ENCODE assay signal across 8 cellular contexts in the genomic region with DNA sequence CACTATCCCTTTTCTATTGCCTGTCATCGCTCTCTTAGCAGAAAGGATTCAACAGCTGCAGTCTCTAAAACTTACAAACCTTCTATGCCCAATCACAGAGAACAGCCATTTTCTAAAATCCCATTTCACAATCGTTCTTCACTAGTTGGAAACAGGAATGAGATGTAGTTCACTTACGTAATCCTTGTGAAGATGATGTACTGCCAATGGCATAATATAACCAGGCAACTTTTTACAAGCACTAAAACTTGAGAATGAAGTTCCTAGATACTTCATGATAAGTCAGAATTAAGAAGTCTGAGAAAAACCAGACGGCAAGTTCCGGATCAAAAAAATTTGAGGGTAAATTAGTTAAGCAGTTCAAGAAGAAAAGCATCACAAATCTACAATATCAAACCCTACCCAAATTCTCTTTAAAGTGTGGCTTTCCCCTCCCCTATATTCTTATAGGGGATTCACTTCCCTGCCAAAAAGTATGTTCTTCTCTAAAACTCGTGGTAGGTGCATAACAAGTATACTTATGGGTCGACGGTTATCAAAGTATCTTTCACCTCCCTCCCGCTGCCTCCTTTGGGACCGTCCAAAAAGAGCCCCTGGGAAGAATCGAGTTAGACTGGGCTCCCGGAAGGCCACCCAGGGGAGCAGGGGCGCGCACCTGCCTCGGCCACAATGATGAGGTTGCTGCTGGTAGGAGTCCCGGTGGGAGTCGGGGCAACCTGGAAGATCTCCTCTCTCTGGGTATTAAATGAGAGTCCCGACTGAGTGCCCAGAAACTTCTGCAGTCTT. TPM values are rescaled to one million over a fixed set of nuclear protein-coding genes. Genes with fewer than 3 reads are reported as not detected.
A peak's percentile ranks its signal among the peaks of the same experiment; 100 is the strongest.
DNase-seq lines count a peak whose midpoint lies in the region; ATAC-seq, FAIRE-seq and TF ChIP-seq lines count a peak whose summit lies in the region.

No MANE protein-coding gene starts in this region.

- no peak overlapping the region for H3K23ac ChIP-seq in H9 (ENCODE audit: insufficient read length, low read depth, low read length)

- H4K8ac ChIP-seq in H9 (replicated peaks; ENCODE audit: insufficient read length, low read depth, low read length): no peak overlapping the region

- H2BK5ac ChIP-seq in H9 (ENCODE audit: insufficient read length, low read length): no peak overlapping the region

- H3K56ac ChIP-seq in H9 (ENCODE audit: insufficient read length, low read depth, low read length): no peak overlapping the region

- H2BK15ac ChIP-seq in H9 (ENCODE audit: low read depth, low read length): 0 out of 2 replicates have a peak overlapping the region, but pooled peaks have one; percentile 38

- TF ChIP-seq CTCF in H9 (conservative IDR thresholded peaks at IDR 0.05) (no peak), K562 (IDR thresholded peaks at IDR 0.05 in 2 of 3, conservative IDR thresholded peaks at IDR 0.05 in 1 of 3; ENCODE audit: insufficient read depth in 2 of 3, low read depth in 1 of 3, low read length in 3 of 3) (no peak), suprapubic skin (IDR thresholded peaks at IDR 0.05) (no peak)

- H3K4me1 Mint-ChIP-seq in H9: peaks cover 32 to 34% of the 10 kb centered on the region in 2 experiments

- no peak overlapping the region for H2AK5ac ChIP-seq in H9 (ENCODE audit: insufficient read length, low read length)

- H4K91ac ChIP-seq in H9 (ENCODE audit: insufficient read length, low read depth, low read length): no peak overlapping the region

- intact Hi-C loops in K562 (cut with micrococcal nuclease): no loop called here

- H3K4me1 ChIP-seq in H9 (ENCODE audit: insufficient read depth, low read length) (no peaks in the 10 kb centered on the region), K562 (replicated peaks in 1 of 2; ENCODE audit: control insufficient read depth in 2 of 2, insufficient read depth in 2 of 2, low read length in 2 of 2) (peaks cover 0 to 4% of the 10 kb centered on the region in 2 experiments; a peak in 2 of 5 replicates), suprapubic skin (peaks cover 26% of the 10 kb centered on the region)

- H3K27me3 Mint-ChIP-seq in H9 (ENCODE audit: low read depth): no peaks in the 10 kb centered on the region

- TSS peak; percentile 53 for BruUV-seq in K562 (replicated peaks; lab: Mats Ljungman, UMichigan)

- TF ChIP-seq POLR2A in K562 (conservative IDR thresholded peaks at IDR 0.05): no peak
- TF ChIP-seq POLR2A in suprapubic skin (IDR thresholded peaks at IDR 0.05): no peak

- no peak overlapping the region for H4K5ac ChIP-seq in H9 (ENCODE audit: insufficient read length, low read depth, low read length)

- H3K27ac ChIP-seq in H9 (ENCODE audit: insufficient read length, low read depth, low read length) (no peak overlapping the region), K562 (ENCODE audit: extremely low read depth, low read depth, low read length) (peak overlapping the region; percentile 73), suprapubic skin (peak overlapping the region; percentile 81)

- DNase-seq in DMS153 treated with DMSO at 0.1 percent for 48 hours (lab: John Stamatoyannopoulos, UW; ENCODE audit: unreplicated experiment) (peak; percentile 7), DMS153 (lab: John Stamatoyannopoulos, UW) (no peak), H9 (no peak), MG63 (no peak), K562 (ENCODE audit: extremely low read depth in 1 of 4, low spot score in 3 of 4) (peak in 3 of 4 experiments; percentile 11 to 34 (median 33)), left kidney (ENCODE audit: low read depth, low spot score) (peak; percentile 14), suprapubic skin (ENCODE audit: low spot score in 2 of 2) (no peak), GM19238 (ENCODE audit: insufficient read length, low spot score) (no peak)

- H2AFZ ChIP-seq in H9 (ENCODE audit: low read length): no peak overlapping the region
- H2AFZ ChIP-seq in K562 (ENCODE audit: low read depth, low read length): peak overlapping the region; percentile 86

- no CpG with 5 or more reads among the region's 18 CpGs for WGBS in H9 (ENCODE audit: extremely low coverage, insufficient read length, low lambda C conversion rate)
- 2% methylated on average over 18 of the region's 18 CpGs for WGBS in K562 (ENCODE audit: insufficient coverage, low coverage, missing lambda C conversion rate)
- WGBS in suprapubic skin: 15% methylated on average over 18 of the region's 18 CpGs

- FAIRE-seq in K562 (lab: Jason Lieb, UNC): no peak

- no peak overlapping the region for H3K4ac ChIP-seq in H9 (ENCODE audit: low read depth, low read length)

- ATAC-seq in K562: peak; percentile 55

- H3K9ac ChIP-seq in H9 (ENCODE audit: extremely low read depth, insufficient read length, low read length) (peak overlapping the region; percentile 88), K562 (ENCODE audit: insufficient read depth in 1 of 2, low read depth in 2 of 2, low read length in 2 of 2) (peak overlapping the region; percentile 70 to 90)

- peaks cover 3% of the 10 kb centered on the region for H3K23me2 ChIP-seq in H9 (ENCODE audit: insufficient read length, low read depth, low read length, poor library complexity, severe bottlenecking)

- H4K20me1 ChIP-seq in H9 (ENCODE audit: control insufficient read depth, insufficient read depth, insufficient read length) (no peaks in the 10 kb centered on the region), K562 (replicated peaks; ENCODE audit: control insufficient read depth, insufficient read depth, low read length) (no peaks in the 10 kb centered on the region)

- H3K79me1 ChIP-seq in H9 (ENCODE audit: insufficient read depth, low read depth, low read length, poor library complexity, severe bottlenecking): peaks cover 3% of the 10 kb centered on the region

- in situ Hi-C loops in K562 (cut with MboI): no loop called here

- TF ChIP-seq RAD21 in K562 (CRISPR knock-in tag; conservative IDR thresholded peaks at IDR 0.05 in 1 of 2, IDR thresholded peaks at IDR 0.05 in 1 of 2): no peak

- H2BK20ac ChIP-seq in H9 (ENCODE audit: low read depth, low read length, poor library complexity, severe bottlenecking): no peak overlapping the region

- peak overlapping the region; percentile 44 to 87 (median 73); a peak in 5 of 7 replicates for H3K27ac Mint-ChIP-seq in H9

- H3K27me3 ChIP-seq in H9 (ENCODE audit: insufficient read depth, low read length): no peaks in the 10 kb centered on the region
- H3K27me3 ChIP-seq in MG63: no peaks in the 10 kb centered on the region
- no peaks in the 10 kb centered on the region for H3K27me3 ChIP-seq in K562 (ENCODE audit: control insufficient read depth in 2 of 2, insufficient read depth in 2 of 2, low read length in 2 of 2)
- H3K27me3 ChIP-seq in suprapubic skin: peaks cover 8% of the 10 kb centered on the region

- H3K9me3 ChIP-seq in H9 (ENCODE audit: control insufficient read depth, low read depth, low read length) (no peaks in the 10 kb centered on the region), MG63 (no peaks in the 10 kb centered on the region), K562 (replicated peaks; ENCODE audit: control insufficient read depth, insufficient read depth, low read depth, low read length) (no peaks in the 10 kb centered on the region), suprapubic skin (no peaks in the 10 kb centered on the region)

- POLR2A ChIA-PET in K562 (lab: Yijun Ruan, JAX): interaction anchor here (1.7 kb wide), 1 partner anchor 11 kb away, joined by 5 read pairs; no protein-coding TSS in a partner anchor

- H3K9me1 ChIP-seq in K562 (ENCODE audit: control insufficient read depth, insufficient read depth, low read length): no peaks in the 10 kb centered on the region

- no peak overlapping the region for H2BK120ac ChIP-seq in H9 (ENCODE audit: low read depth, low read length, poor library complexity, severe bottlenecking)

- no peak for TF ChIP-seq EP300 in K562 (IDR thresholded peaks at IDR 0.05; ENCODE audit: low read length)
- TF ChIP-seq EP300 in suprapubic skin (IDR thresholded peaks at IDR 0.05): no peak

- peak overlapping the region; percentile 91 to 97 for H3K4me3 Mint-ChIP-seq in H9

- H3K79me2 ChIP-seq in H9 (ENCODE audit: insufficient read depth, low read length): peaks cover 11% of the 10 kb centered on the region; the same call in 1 of the 2 replicates
- H3K79me2 ChIP-seq in K562 (ENCODE audit: control insufficient read depth, insufficient read depth, low read length): peaks cover 51% of the 10 kb centered on the region

- H3K4me3 ChIP-seq in MG63 (peak overlapping the region; percentile 95), K562 (peak overlapping the region; percentile 76), suprapubic skin (peak overlapping the region; percentile 96)

- H3K9me3 Mint-ChIP-seq in H9: no peaks in the 10 kb centered on the region

- CTCF ChIA-PET in K562 (lab: Yijun Ruan, JAX; ENCODE audit: low intra/inter-chr PET ratio): no interaction called here

- peak overlapping the region; percentile 64 for H3K4me2 ChIP-seq in H9 (ENCODE audit: insufficient read depth, insufficient read length, low read length)
- peak overlapping the region; percentile 83 for H3K4me2 ChIP-seq in K562 (ENCODE audit: insufficient read depth, low read length)

- peak overlapping the region; percentile 94 for H3K14ac ChIP-seq in H9 (ENCODE audit: insufficient read depth, low read length)

- no peak overlapping the region for H3T11ph ChIP-seq in H9 (ENCODE audit: low read length)

- H3K18ac ChIP-seq in H9 (ENCODE audit: insufficient read length, low read depth, low read length): peak overlapping the region; percentile 81

- H3K36me3 Mint-ChIP-seq in H9 (ENCODE audit: insufficient read depth in 1 of 3, low read depth in 3 of 3): peaks cover 2 to 5% (median 4%) of the 10 kb centered on the region in 3 experiments; a peak in 4 of 7 replicates

- no peak overlapping the region for H2BK12ac ChIP-seq in H9 (ENCODE audit: insufficient read length, low read depth, low read length)

- peaks cover 10% of the 10 kb centered on the region for H3K36me3 ChIP-seq in MG63
- peaks cover 5% of the 10 kb centered on the region; the same call in 1 of the 3 replicates for H3K36me3 ChIP-seq in K562 (ENCODE audit: control insufficient read depth, insufficient read depth, low read length)
- no peaks in the 10 kb centered on the region for H3K36me3 ChIP-seq in suprapubic skin

RNA-seq across cellular contexts. Expression of a gene that starts 0.7 kb away (rescaled TPM):
- total RNA-seq in H9 (2021) (17.5 and 18.9 TPM in 2 replicates), K562 (2014; rRNA removed) (10.2 and 12.2 TPM in 2 replicates), K562 (2014; rRNA removed; fragmentation: Illumina TruSeq; extraction: Trizol) (16.4 and 18.2 TPM in 2 replicates), K562 (2015; rRNA removed; fragmentation: Illumina TruSeq; extraction: Trizol) (12.1 and 14.8 TPM in 2 replicates), K562 (2021) (9.2 and 9.9 TPM in 2 replicates), suprapubic skin (10 to 100 TPM in 2 of 4 donors, 1 to 10 TPM in 2; 5.2 to 28.3 (median 9.8) TPM)
- 11.8 and 14.9 TPM in 2 replicates for total RNA-seq in MG63 (2014; rRNA removed; shearing (Covaris generic); ENCODE audit: low replicate concordance)
- total RNA-seq in K562 (2011; cell fraction: chromatin; rRNA removed; ENCODE audit: low replicate concordance): 7.5 and 31.1 TPM in 2 replicates
- total RNA-seq in K562 (2011; cell fraction: nucleolus; rRNA removed): 4.7 and 6.4 TPM in 2 replicates
- total RNA-seq in K562 (2011; cell fraction: nucleoplasm; rRNA removed): 12.5 and 14.7 TPM in 2 replicates
- polyA plus RNA-seq in K562 (2011; rRNA removed) (7.4 and 9.7 TPM in 2 replicates), K562 (2014; fragmentation: Illumina TruSeq; extraction: Trizol) (9.7 and 10.5 TPM in 2 replicates), K562 (2014; fragmentation: Nextera tagmentation; extraction: Ambion mirVana) (1 to 10 TPM; 5.0 to 6.6 TPM), K562 (2014; rRNA removed) (9.3 and 11.6 TPM in 2 replicates)
- 2.0 and 3.9 TPM in 2 replicates for polyA plus RNA-seq in K562 (2011; cell fraction: cytosol; rRNA removed)
- polyA plus RNA-seq in K562 (2011; cell fraction: nucleus; rRNA removed): 7.3 and 8.1 TPM in 2 replicates
- 6.9 and 7.9 TPM in 2 replicates for polyA plus RNA-seq in K562 (2012)
- 13.9 and 16.8 TPM in 2 replicates for polyA minus RNA-seq in K562 (2011; rRNA and poly(A)+ RNA removed)
- polyA minus RNA-seq in K562 (2011; cell fraction: cytosol; rRNA and poly(A)+ RNA removed): 5.2 TPM in 2 replicates
- polyA minus RNA-seq in K562 (2011; cell fraction: nucleus; rRNA and poly(A)+ RNA removed): 11.3 and 19.5 TPM in 2 replicates

RNA-seq across cellular contexts. Expression of a gene that starts 55.8 kb away (rescaled TPM):
- 2.4 and 3.2 TPM in 2 replicates for total RNA-seq in H9 (2021)
- total RNA-seq in MG63 (2014; rRNA removed; shearing (Covaris generic); ENCODE audit: low replicate concordance): 0.63 and 1.4 TPM in 2 replicates
- total RNA-seq in K562 (2011; cell fraction: chromatin; rRNA removed; ENCODE audit: low replicate concordance): 7.4 and 15.5 TPM in 2 replicates
- total RNA-seq in K562 (2011; cell fraction: nucleolus; rRNA removed): 3.2 and 9.5 TPM in 2 replicates
- total RNA-seq in K562 (2011; cell fraction: nucleoplasm; rRNA removed): 13.0 and 18.8 TPM in 2 replicates
- 4.2 and 7.8 TPM in 2 replicates for total RNA-seq in K562 (2014; rRNA removed)
- 6.4 and 11.8 TPM in 2 replicates for total RNA-seq in K562 (2014; rRNA removed; fragmentation: Illumina TruSeq; extraction: Trizol)
- 4.9 and 5.7 TPM in 2 replicates for total RNA-seq in K562 (2015; rRNA removed; fragmentation: Illumina TruSeq; extraction: Trizol)
- 6.6 and 7.1 TPM in 2 replicates for total RNA-seq in K562 (2021)
- 12.7 and 17.4 TPM in 2 replicates for polyA plus RNA-seq in K562 (2011; rRNA removed)
- polyA plus RNA-seq in K562 (2011; cell fraction: cytosol; rRNA removed): 1.2 and 2.0 TPM in 2 replicates
- 6.7 and 11.6 TPM in 2 replicates for polyA plus RNA-seq in K562 (2011; cell fraction: nucleus; rRNA removed)
- polyA plus RNA-seq in K562 (2012): 4.7 and 6.1 TPM in 2 replicates
- 4.6 and 5.1 TPM in 2 replicates for polyA plus RNA-seq in K562 (2014; fragmentation: Illumina TruSeq; extraction: Trizol)
- polyA plus RNA-seq in K562 (2014; fragmentation: Nextera tagmentation; extraction: Ambion mirVana): 10 to 100 TPM; 28.2 to 31.2 TPM
- polyA plus RNA-seq in K562 (2014; rRNA removed): 4.3 and 6.7 TPM in 2 replicates
- polyA minus RNA-seq in K562 (2011; rRNA and poly(A)+ RNA removed): 9.8 and 12.9 TPM in 2 replicates
- polyA minus RNA-seq in K562 (2011; cell fraction: cytosol; rRNA and poly(A)+ RNA removed): 1.8 TPM in 1 of 2 replicates, not detected in the other
- polyA minus RNA-seq in K562 (2011; cell fraction: nucleus; rRNA and poly(A)+ RNA removed): 10.8 and 23.4 TPM in 2 replicates
- total RNA-seq in suprapubic skin: 10 to 100 TPM in 1 of 4 donors, 1 to 10 TPM in 3; 2.9 to 15.3 (median 3.8) TPM

RNA-seq across cellular contexts. Expression of a gene that starts 56.1 kb away (rescaled TPM):
- total RNA-seq in H9 (2021) (46.0 and 47.1 TPM in 2 replicates), K562 (2014; rRNA removed) (59.4 and 61.4 TPM in 2 replicates), K562 (2014; rRNA removed; fragmentation: Illumina TruSeq; extraction: Trizol) (73.1 and 78.9 TPM in 2 replicates), K562 (2015; rRNA removed; fragmentation: Illumina TruSeq; extraction: Trizol) (64.5 and 67.1 TPM in 2 replicates), K562 (2021) (59.7 and 69.0 TPM in 2 replicates), suprapubic skin (10 to 100 TPM; 33.7 to 45.6 (median 44.6) TPM)
- 44.5 and 62.1 TPM in 2 replicates for total RNA-seq in MG63 (2014; rRNA removed; shearing (Covaris generic); ENCODE audit: low replicate concordance)
- total RNA-seq in K562 (2011; cell fraction: chromatin; rRNA removed; ENCODE audit: low replicate concordance): 14.6 and 24.1 TPM in 2 replicates
- total RNA-seq in K562 (2011; cell fraction: nucleolus; rRNA removed): 17.2 and 17.6 TPM in 2 replicates
- 18.5 and 25.4 TPM in 2 replicates for total RNA-seq in K562 (2011; cell fraction: nucleoplasm; rRNA removed)
- polyA plus RNA-seq in K562 (2011; rRNA removed) (46.5 and 69.4 TPM in 2 replicates), K562 (2014; fragmentation: Illumina TruSeq; extraction: Trizol) (56.3 and 61.8 TPM in 2 replicates), K562 (2014; fragmentation: Nextera tagmentation; extraction: Ambion mirVana) (100 to 1,000 TPM in 1 of 2 experiments, 10 to 100 TPM in 1; 96.2 to 115 TPM), K562 (2014; rRNA removed) (48.0 and 48.7 TPM in 2 replicates)
- 17.3 and 25.4 TPM in 2 replicates for polyA plus RNA-seq in K562 (2011; cell fraction: cytosol; rRNA removed)
- 18.9 and 19.1 TPM in 2 replicates for polyA plus RNA-seq in K562 (2011; cell fraction: nucleus; rRNA removed)
- 37.4 and 50.4 TPM in 2 replicates for polyA plus RNA-seq in K562 (2012)
- polyA minus RNA-seq in K562 (2011; rRNA and poly(A)+ RNA removed): 55.1 and 58.5 TPM in 2 replicates
- 40.6 and 47.0 TPM in 2 replicates for polyA minus RNA-seq in K562 (2011; cell fraction: cytosol; rRNA and poly(A)+ RNA removed)
- 33.9 and 46.9 TPM in 2 replicates for polyA minus RNA-seq in K562 (2011; cell fraction: nucleus; rRNA and poly(A)+ RNA removed)

Comparison
In these comparisons a context has a peak if more than half of its experiments do, and no peak if none do; other contexts are left out.
1. DNase-seq: peak in DMS153 treated with DMSO at 0.1 percent for 48 hours (single experiment), K562 (3 of 4) and left kidney (single experiment); none in DMS153 (single experiment), H9 (single experiment), MG63 (single experiment), suprapubic skin (0 of 2) and GM19238 (single experiment).
2. Peak in every context shown above with its lines, with median percentiles within 50 percentile points of each other: H3K4me3 ChIP-seq.